Comparison of ENCODE assay signal across 22 cellular contexts in the genomic region with DNA sequence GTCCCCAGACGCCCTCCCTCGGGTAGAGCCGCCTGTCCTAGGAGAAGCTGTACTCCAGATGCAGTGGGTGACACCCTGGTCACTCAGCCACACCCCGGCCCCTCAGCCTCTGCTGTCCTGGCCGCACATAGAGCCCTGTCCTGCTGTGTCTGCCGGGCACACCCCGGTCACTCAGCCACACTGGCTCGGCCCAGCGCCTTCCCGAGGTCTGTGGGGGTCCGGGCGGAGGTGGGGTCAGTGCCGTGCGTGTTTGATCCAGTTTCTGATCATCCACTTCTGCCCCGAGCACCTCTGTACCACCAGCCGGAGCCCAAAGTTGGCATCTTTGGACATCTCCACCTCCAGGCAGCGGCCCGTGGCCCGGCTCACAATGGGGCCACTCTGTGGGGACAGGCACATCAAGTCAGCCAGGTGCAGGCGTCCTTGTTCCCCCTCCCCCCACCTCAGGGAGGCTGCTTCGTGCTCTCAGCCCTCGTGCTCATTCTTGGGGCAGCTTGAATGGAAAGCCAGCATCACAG.
"Had no signal": no experiment of that assay in that cellular context is flagged by ENCODE, and none has a peak within 500 bp of the region (broad histone marks: within the 10 kb centered on the region; RNA-seq: fewer than 3 reads in every experiment).

No MANE protein-coding gene starts in this region.

- H3K4me1 Mint-ChIP-seq: endodermal cell, mesothelial cell of epicardium had no signal

- ATAC-seq: effector memory CD8-positive, alpha-beta T cell; gastrocnemius medialis; left lung; lower lobe of right lung had no signal

- H3K4me3 Mint-ChIP-seq: dendritic cell treated with granulocyte-macrophage colony-stimulating factor and Interleukin-4, amounts not matched to agents 40 ng/mL and 50 ng/mL, for 4 days; effector memory CD8-positive, alpha-beta T cell; endodermal cell; mesothelial cell of epicardium had no signal

- H3K4me1 ChIP-seq: colonic mucosa, gastrocnemius medialis, heart right ventricle, left lung, lower lobe of right lung had no signal

- H3K4me3 ChIP-seq: colonic mucosa, esophagus squamous epithelium, gastrocnemius medialis, heart right ventricle, left lung, lower lobe of right lung, mucosa of descending colon had no signal

- H3K9me3 ChIP-seq: colonic mucosa, gastrocnemius medialis had no signal

- H3K36me3 ChIP-seq: colonic mucosa, esophagus squamous epithelium, gastrocnemius medialis, heart right ventricle, left lung, lower lobe of right lung had no signal

- H3K27ac ChIP-seq: colonic mucosa, epithelial cell of prostate, esophagus squamous epithelium, gastrocnemius medialis, heart right ventricle, left lung, lower lobe of right lung had no signal

- H3K27me3 ChIP-seq: colonic mucosa had no signal

- DNase-seq: colonic mucosa; cortex of kidney; effector CD8-positive, alpha-beta T cell; effector memory CD8-positive, alpha-beta T cell; endodermal cell; erythroblast; esophagus squamous epithelium; foreskin fibroblast; foreskin melanocyte; gastrocnemius medialis; head of caudate nucleus; heart right ventricle; hippocampal formation; left colon; left ventricle myocardium superior; lower lobe of right lung; mesenchymal stem cell; mucosa of descending colon had no signal

- H3K27ac Mint-ChIP-seq: dendritic cell treated with granulocyte-macrophage colony-stimulating factor and Interleukin-4, amounts not matched to agents 40 ng/mL and 50 ng/mL, for 4 days; effector memory CD8-positive, alpha-beta T cell; endodermal cell; mesothelial cell of epicardium had no signal
